Comparison of ENCODE assay signal across 1 cellular context in genomic region chr5:71230839-71231505, GRCh38.
A peak's percentile ranks its signal among the peaks of the same experiment; 100 is the strongest.
TF ChIP-seq lines count a peak whose summit lies in the region.
"Not testable (repeated sequence)": the region's sequence is repeated elsewhere in the genome, so short reads cannot be mapped to it uniquely, and the experiment has no call there.

No MANE protein-coding gene starts in this region.

TF ChIP-seq in K562, 482 proteins besides CTCF, POLR2A, EP300 and RAD21 (continued from another document):
- peak; percentile 89 for TF ChIP-seq ATF3 (IDR thresholded peaks at IDR 0.05)
- not testable (repeated sequence) for TF ChIP-seq ATF3 (CRISPR knock-in tag; conservative IDR thresholded peaks at IDR 0.05)
